Comparison of ENCODE assay signal across 19 cellular contexts in the genomic region with DNA sequence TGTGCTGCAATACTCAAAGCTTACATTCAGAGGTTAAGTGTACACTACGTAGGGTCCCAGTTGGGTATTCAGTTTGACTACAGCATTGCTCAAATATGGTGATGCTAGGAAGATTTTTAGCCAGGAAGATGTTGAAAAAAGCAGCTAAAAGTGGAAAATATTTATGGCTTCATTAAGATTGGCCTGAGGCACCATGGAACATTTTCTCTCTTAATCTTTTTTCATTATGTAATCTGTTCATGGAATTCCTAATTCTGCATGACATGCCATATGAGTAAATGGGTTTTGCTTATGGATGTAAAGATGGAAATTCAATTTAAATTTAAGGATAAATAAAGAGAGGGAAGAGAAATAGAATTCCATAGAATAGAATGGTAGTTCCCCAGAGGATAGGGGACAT.
A peak's percentile ranks its signal among the peaks of the same experiment; 100 is the strongest.
DNase-seq lines count a peak whose midpoint lies in the region; ATAC-seq and TF ChIP-seq lines count a peak whose summit lies in the region.
"Had no signal": no experiment of that assay in that cellular context is flagged by ENCODE, and none has a peak within 500 bp of the region (broad histone marks: within the 10 kb centered on the region; RNA-seq: fewer than 3 reads in every experiment).

No MANE protein-coding gene starts in this region.

- H3K79me2 ChIP-seq in SK-N-SH (ENCODE audit: insufficient read depth) (no peaks in the 10 kb centered on the region), mesendoderm (ENCODE audit: control insufficient read depth, insufficient read depth, low read length) (no peaks in the 10 kb centered on the region)

- H3K27me3 ChIP-seq in SK-N-SH (ENCODE audit: insufficient read depth), result no peaks in the 10 kb centered on the region
- no peaks in the 10 kb centered on the region for H3K27me3 ChIP-seq in RWPE2 (ENCODE audit: insufficient read depth, poor library complexity, severe bottlenecking)
- no peaks in the 10 kb centered on the region for H3K27me3 ChIP-seq in mesendoderm (ENCODE audit: insufficient read depth, low read length, poor library complexity)
- H3K27me3 ChIP-seq in SJCRH30, result no peaks in the 10 kb centered on the region
- H3K27me3 ChIP-seq in CD4-positive, alpha-beta memory T cell (ENCODE audit: insufficient read depth, low read length), result no peaks in the 10 kb centered on the region
- H3K27me3 ChIP-seq: BLaER1 had no signal

- no peak overlapping the region for H3K4me2 ChIP-seq in SK-N-SH
- no peak overlapping the region for H3K4me2 ChIP-seq in mesendoderm (ENCODE audit: low read length)
- H3K4me2 ChIP-seq: BLaER1 had no signal

- no peak overlapping the region for H2BK15ac ChIP-seq in mesendoderm (replicated peaks; ENCODE audit: low read depth)

- no peak for ATAC-seq in SK-N-SH treated with all-trans-retinoic acid at 6 μM for 48 hours
- ATAC-seq in RWPE2 (ENCODE audit: low read depth), result no peak

- no peak overlapping the region for H4K5ac ChIP-seq in mesendoderm (ENCODE audit: low read length)

- no peak overlapping the region for H4K8ac ChIP-seq in mesendoderm (ENCODE audit: low read depth, low read length)

- H2BK5ac ChIP-seq in mesendoderm (ENCODE audit: low read length), result no peak overlapping the region

- no peaks in the 10 kb centered on the region for H3K27me3 Mint-ChIP-seq in CD4-positive, alpha-beta memory T cell
- H3K27me3 Mint-ChIP-seq: B cell; CD4-positive, CD25-positive, alpha-beta regulatory T cell had no signal

- no peak for TF ChIP-seq RAD21 in SK-N-SH (IDR thresholded peaks at IDR 0.05; ENCODE audit: low read length)

- H3K56ac ChIP-seq in mesendoderm (ENCODE audit: low read length), result no peak overlapping the region

- H3K27ac ChIP-seq in SK-N-SH (ENCODE audit: low read depth in 2 of 2, low read length in 1 of 2) (peak overlapping the region in 1 of 2 experiments; percentile 99; a peak in 2 of 4 replicates), RWPE2 (ENCODE audit: poor library complexity, severe bottlenecking) (peak overlapping the region; percentile 88), mesendoderm (ENCODE audit: low read depth, low read length) (no peak overlapping the region), SJCRH30 (no peak overlapping the region)
- no peak overlapping the region for H3K27ac ChIP-seq in CD4-positive, alpha-beta memory T cell (ENCODE audit: low read depth, low read length)
- H3K27ac ChIP-seq: 22Rv1, BLaER1, C4-2B had no signal

- H3K9me3 ChIP-seq in SK-N-SH (no peaks in the 10 kb centered on the region), RWPE2 (ENCODE audit: severe bottlenecking) (no peaks in the 10 kb centered on the region), SJCRH30 (replicated peaks) (peaks cover 3% of the 10 kb centered on the region)
- no peaks in the 10 kb centered on the region for H3K9me3 ChIP-seq in CD4-positive, alpha-beta memory T cell (ENCODE audit: control insufficient read depth in 1 of 2, low read length in 2 of 2)
- H3K9me3 ChIP-seq: BLaER1 had no signal

- POLR2A ChIA-PET in SK-N-SH (lab: Yijun Ruan, JAX), result no interaction called here
- POLR2A ChIA-PET in CD4-positive, alpha-beta memory T cell (lab: Charles Lee; ENCODE audit: partially characterized antibody), result no interaction called here

- no peak for TF ChIP-seq CTCF in SK-N-SH (IDR thresholded peaks at IDR 0.05)
- no peak for TF ChIP-seq CTCF in RWPE2 (IDR thresholded peaks at IDR 0.05; ENCODE audit: poor library complexity, severe bottlenecking)

- no peak overlapping the region for H3K4me3 Mint-ChIP-seq in CD4-positive, alpha-beta memory T cell
- H3K4me3 Mint-ChIP-seq: B cell; CD4-positive, CD25-positive, alpha-beta regulatory T cell; CD8-positive, alpha-beta memory T cell had no signal

- no peak overlapping the region for H3K23ac ChIP-seq in mesendoderm (ENCODE audit: low read length)

- H4K20me1 ChIP-seq in SK-N-SH (ENCODE audit: insufficient read depth), result no peaks in the 10 kb centered on the region
- H4K20me1 ChIP-seq: BLaER1 had no signal

- H3K9me3 Mint-ChIP-seq in CD4-positive, alpha-beta memory T cell, result peaks cover 0 to 9% (median 2%) of the 10 kb centered on the region in 8 donors

- H3K4me3 ChIP-seq in SK-N-SH (ENCODE audit: low read depth in 2 of 2, low read length in 1 of 2) (no peak overlapping the region), RWPE2 (ENCODE audit: severe bottlenecking) (no peak overlapping the region), mesendoderm (ENCODE audit: low read length) (no peak overlapping the region), SJCRH30 (no peak overlapping the region)
- H3K4me3 ChIP-seq in CD4-positive, alpha-beta memory T cell (ENCODE audit: low read length in 2 of 2), result no peak overlapping the region
- H3K4me3 ChIP-seq: BLaER1 had no signal

- H2BK120ac ChIP-seq in mesendoderm (ENCODE audit: low read depth, low read length), result peak overlapping the region; percentile 45

- no peaks in the 10 kb centered on the region for H3F3A ChIP-seq in SK-N-SH (replicated peaks; ENCODE audit: insufficient read depth)

- no peak overlapping the region for H3K9ac ChIP-seq in SK-N-SH
- no peak overlapping the region for H3K9ac ChIP-seq in mesendoderm (ENCODE audit: low read length)
- H3K9ac ChIP-seq: BLaER1 had no signal

- DNase-seq in SK-N-SH (no peak), RWPE2 (ENCODE audit: low spot score) (no peak), mesendoderm (no peak), SJCRH30 (no peak), RKO (ENCODE audit: low spot score) (no peak)
- DNase-seq in CD4-positive, alpha-beta memory T cell, result no peak
- DNase-seq: CD4-positive, CD25-positive, alpha-beta regulatory T cell; CD8-positive, alpha-beta memory T cell; DMS53; DMS79 treated with DMSO at 0.1 percent for 48 hours; GF-D8; GOT3; H7; HCEC 1CT had no signal

- no peaks in the 10 kb centered on the region for H3K4me1 Mint-ChIP-seq in CD4-positive, alpha-beta memory T cell
- H3K4me1 Mint-ChIP-seq: B cell; CD4-positive, CD25-positive, alpha-beta regulatory T cell; CD8-positive, alpha-beta memory T cell had no signal

- H3K4me1 ChIP-seq in SK-N-SH (ENCODE audit: control insufficient read depth in 1 of 2, insufficient read depth in 2 of 2, low read depth in 1 of 2, low read length in 1 of 2) (peaks cover 0 to 21% of the 10 kb centered on the region in 2 experiments; a peak in 2 of 4 replicates), RWPE2 (ENCODE audit: insufficient read depth, poor library complexity, severe bottlenecking) (peaks cover 18% of the 10 kb centered on the region), mesendoderm (ENCODE audit: control insufficient read depth, low read depth, low read length) (no peaks in the 10 kb centered on the region), SJCRH30 (no peaks in the 10 kb centered on the region)
- H3K4me1 ChIP-seq in CD4-positive, alpha-beta memory T cell (ENCODE audit: insufficient read depth, low read length), result no peaks in the 10 kb centered on the region
- H3K4me1 ChIP-seq: BLaER1 had no signal

- no peak overlapping the region for H3K18ac ChIP-seq in mesendoderm (ENCODE audit: low read length)

- WGBS in SK-N-SH (ENCODE audit: low lambda C conversion rate), result 48% methylated on average over 1 of the region's 1 CpG
- WGBS in mesendoderm (ENCODE audit: extremely low coverage, insufficient coverage, low lambda C conversion rate), result no CpG with 5 or more reads among the region's 1 CpG

- H3K79me1 ChIP-seq in mesendoderm (ENCODE audit: low read length), result no peaks in the 10 kb centered on the region

- no peak overlapping the region for H3K27ac Mint-ChIP-seq in CD4-positive, alpha-beta memory T cell
- H3K27ac Mint-ChIP-seq: B cell; CD4-positive, CD25-positive, alpha-beta regulatory T cell; CD8-positive, alpha-beta memory T cell had no signal

- intact Hi-C loops in CD4-positive, alpha-beta memory T cell (cut with micrococcal nuclease), result no loop called here

- H2AK5ac ChIP-seq in mesendoderm (ENCODE audit: low read length), result no peak overlapping the region

- CTCF ChIA-PET in SK-N-SH (lab: Yijun Ruan, JAX), result interaction anchor here (1.3 to 2.8 kb wide), 4 partner anchors 10 to 54 kb away, joined by 4 to 8 read pairs (median 6); no protein-coding TSS in a partner anchor
- CTCF ChIA-PET in CD4-positive, alpha-beta memory T cell (lab: Charles Lee; ENCODE audit: partially characterized antibody), result no interaction called here

- no peaks in the 10 kb centered on the region for H3K9me2 ChIP-seq in SK-N-SH

- no peaks in the 10 kb centered on the region for H3K36me3 Mint-ChIP-seq in CD4-positive, alpha-beta memory T cell
- H3K36me3 Mint-ChIP-seq: CD4-positive, CD25-positive, alpha-beta regulatory T cell; CD8-positive, alpha-beta memory T cell had no signal

- TF ChIP-seq EP300 in SK-N-SH (IDR thresholded peaks at IDR 0.05; ENCODE audit: borderline replicate concordance in 1 of 2, low read depth in 1 of 2, low read length in 1 of 2), result peak in 1 of 2 experiments; percentile 77; a peak in 2 of 4 replicates

- H3K36me3 ChIP-seq in SK-N-SH (replicated peaks in 1 of 2; ENCODE audit: control insufficient read depth in 1 of 2, insufficient read depth in 2 of 2, low read length in 1 of 2) (no peaks in the 10 kb centered on the region), RWPE2 (ENCODE audit: low read depth) (no peaks in the 10 kb centered on the region), mesendoderm (ENCODE audit: control insufficient read depth, insufficient read depth, low read length) (no peaks in the 10 kb centered on the region), SJCRH30 (no peaks in the 10 kb centered on the region)
- H3K36me3 ChIP-seq in CD4-positive, alpha-beta memory T cell (ENCODE audit: insufficient read depth, low read length), result no peaks in the 10 kb centered on the region
- H3K36me3 ChIP-seq: BLaER1 had no signal

- no peak overlapping the region for H3K4ac ChIP-seq in mesendoderm (ENCODE audit: low read depth, low read length)

- H2AFZ ChIP-seq in SK-N-SH (ENCODE audit: low read depth), result no peak overlapping the region

TF ChIP-seq in SK-N-SH, 30 proteins besides CTCF, POLR2A, EP300 and RAD21:
- 0 out of 2 replicates have a peak, but pooled peaks have one; percentile 14 for TF ChIP-seq GATA2 (CRISPR knock-in tag; IDR thresholded peaks at IDR 0.05)
- no peak for TF ChIP-seq POLR2AphosphoS5 (IDR thresholded peaks at IDR 0.05; ENCODE audit: low read depth, low read length)

TF ChIP-seq in SK-N-SH treated with all-trans-retinoic acid at 6 μM for 48 hours, 23 proteins besides CTCF, POLR2A, EP300 and RAD21:
- TF ChIP-seq CSDC2 (CRISPR knock-in tag; IDR thresholded peaks at IDR 0.05), result no peak
